ENCODE assay signal across 1 cellular context in the genomic region with DNA sequence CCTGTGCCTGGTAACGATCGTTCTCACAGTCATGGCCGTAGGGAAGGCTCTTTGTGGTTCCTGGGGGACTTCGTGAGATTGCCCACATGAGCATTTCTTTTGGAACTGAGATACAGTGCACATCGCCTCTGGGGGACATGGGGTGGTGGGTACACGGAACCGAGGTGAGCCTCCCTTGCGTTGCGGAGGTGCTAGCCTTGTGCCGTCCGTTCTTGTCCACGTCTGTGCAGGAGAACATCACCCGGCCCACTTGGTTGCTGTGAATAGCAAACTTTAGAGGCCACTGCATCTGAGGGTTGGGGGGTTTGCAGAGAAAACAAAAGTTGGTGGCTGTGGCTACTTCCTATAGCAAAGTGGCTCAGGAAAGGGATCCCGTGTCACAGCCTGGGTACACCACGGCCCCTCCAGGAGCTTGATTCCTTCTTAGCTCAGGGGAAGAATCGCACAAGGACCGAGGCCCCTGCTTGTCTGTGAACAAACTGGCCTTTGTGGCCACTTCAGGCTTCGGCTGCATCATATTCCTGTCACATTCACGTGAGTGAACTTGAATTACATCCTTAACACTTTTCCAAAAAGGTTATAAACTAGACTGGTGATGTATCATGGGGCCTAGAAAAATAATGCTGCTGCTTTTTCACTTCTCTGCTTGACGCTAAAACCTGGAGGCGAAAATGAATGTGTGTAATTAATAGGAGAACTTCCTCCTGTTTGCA.
TF ChIP-seq lines count a peak whose summit lies in the region.

No MANE protein-coding gene starts in this region.

TF ChIP-seq in GM12878, 131 proteins besides CTCF, POLR2A, EP300 and RAD21 (continued from another document):
- TF ChIP-seq, protein P1, sequence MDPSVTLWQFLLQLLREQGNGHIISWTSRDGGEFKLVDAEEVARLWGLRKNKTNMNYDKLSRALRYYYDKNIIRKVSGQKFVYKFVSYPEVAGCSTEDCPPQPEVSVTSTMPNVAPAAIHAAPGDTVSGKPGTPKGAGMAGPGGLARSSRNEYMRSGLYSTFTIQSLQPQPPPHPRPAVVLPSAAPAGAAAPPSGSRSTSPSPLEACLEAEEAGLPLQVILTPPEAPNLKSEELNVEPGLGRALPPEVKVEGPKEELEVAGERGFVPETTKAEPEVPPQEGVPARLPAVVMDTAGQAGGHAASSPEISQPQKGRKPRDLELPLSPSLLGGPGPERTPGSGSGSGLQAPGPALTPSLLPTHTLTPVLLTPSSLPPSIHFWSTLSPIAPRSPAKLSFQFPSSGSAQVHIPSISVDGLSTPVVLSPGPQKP (IDR thresholded peaks at IDR 0.05; ENCODE audit: low read depth, low read length): no peak
- no peak for TF ChIP-seq GABPA (IDR thresholded peaks at IDR 0.05; ENCODE audit: low read depth)
- no peak for TF ChIP-seq NR2C2 (IDR thresholded peaks at IDR 0.05; ENCODE audit: borderline replicate concordance, control insufficient read depth, insufficient read length, low read depth)
- TF ChIP-seq, protein P2, sequence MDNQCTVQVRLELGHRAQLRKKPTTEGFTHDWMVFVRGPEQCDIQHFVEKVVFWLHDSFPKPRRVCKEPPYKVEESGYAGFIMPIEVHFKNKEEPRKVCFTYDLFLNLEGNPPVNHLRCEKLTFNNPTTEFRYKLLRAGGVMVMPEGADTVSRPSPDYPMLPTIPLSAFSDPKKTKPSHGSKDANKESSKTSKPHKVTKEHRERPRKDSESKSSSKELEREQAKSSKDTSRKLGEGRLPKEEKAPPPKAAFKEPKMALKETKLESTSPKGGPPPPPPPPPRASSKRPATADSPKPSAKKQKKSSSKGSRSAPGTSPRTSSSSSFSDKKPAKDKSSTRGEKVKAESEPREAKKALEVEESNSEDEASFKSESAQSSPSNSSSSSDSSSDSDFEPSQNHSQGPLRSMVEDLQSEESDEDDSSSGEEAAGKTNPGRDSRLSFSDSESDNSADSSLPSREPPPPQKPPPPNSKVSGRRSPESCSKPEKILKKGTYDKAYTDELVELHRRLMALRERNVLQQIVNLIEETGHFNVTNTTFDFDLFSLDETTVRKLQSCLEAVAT (IDR thresholded peaks at IDR 0.05): 0 out of 2 replicates have a peak, but pooled peaks have one; percentile 14
- 0 out of 2 replicates have a peak, but pooled peaks have one; percentile 11 for TF ChIP-seq JUNB (IDR thresholded peaks at IDR 0.05)
